20 cellular contexts compared by ENCODE assay signal in genomic region chr7:72267291-72267800, GRCh38.
"Had no signal": no experiment of that assay in that cellular context is flagged by ENCODE, and none has a peak within 500 bp of the region (broad histone marks: within the 10 kb centered on the region; RNA-seq: fewer than 3 reads in every experiment).

No MANE protein-coding gene starts in this region.

- H3K27ac ChIP-seq: esophagus squamous epithelium, gastroesophageal sphincter, suprapubic skin, tibial artery, upper lobe of right lung had no signal

- H3K36me3 Mint-ChIP-seq: naive B cell; stimulated activated effector memory CD8-positive, alpha-beta T cell treated with anti-CD3 and anti-CD28 coated beads, Interleukin-12 subunit alpha, Interleukin-12 subunit beta, amount 100 ng/mL, for 72 hours had no signal

- ATAC-seq: gastroesophageal sphincter; left colon; right cardiac atrium; stimulated activated effector memory CD8-positive, alpha-beta T cell treated with anti-CD3 and anti-CD28 coated beads, Interleukin-12 subunit alpha, Interleukin-12 subunit beta, amount 100 ng/mL, for 72 hours; stimulated activated naive CD8-positive, alpha-beta T cell treated with anti-CD3 and anti-CD28 coated beads, Interleukin-15, Interleukin-2, amounts not matched to agents 100 U/mL and 50 U/mL, for 24 hours; upper lobe of right lung had no signal

- H3K4me3 Mint-ChIP-seq: dendritic cell treated with granulocyte-macrophage colony-stimulating factor and Interleukin-4, amounts not matched to agents 40 ng/mL and 50 ng/mL, for 4 days; naive B cell; nephron; stimulated activated effector memory CD8-positive, alpha-beta T cell treated with anti-CD3 and anti-CD28 coated beads, Interleukin-12 subunit alpha, Interleukin-12 subunit beta, amount 100 ng/mL, for 72 hours had no signal

- H3K27ac Mint-ChIP-seq: dendritic cell treated with granulocyte-macrophage colony-stimulating factor and Interleukin-4, amounts not matched to agents 40 ng/mL and 50 ng/mL, for 4 days; naive B cell; stimulated activated effector memory CD8-positive, alpha-beta T cell treated with anti-CD3 and anti-CD28 coated beads, Interleukin-12 subunit alpha, Interleukin-12 subunit beta, amount 100 ng/mL, for 72 hours had no signal

- H3K4me3 ChIP-seq: esophagus squamous epithelium, gastroesophageal sphincter, suprapubic skin, tibial artery, upper lobe of right lung had no signal

- DNase-seq: central memory CD4-positive, alpha-beta T cell; esophagus squamous epithelium; foreskin fibroblast; glutamatergic neuron; left colon; mesendoderm; naive B cell; right cardiac atrium; small intestine; stimulated activated CD4-positive, alpha-beta T cell treated with anti-CD3 and anti-CD28 coated beads, Interleukin-12 subunit alpha, Interleukin-12 subunit beta, amount 100 ng/mL, for 4 hours; stimulated activated CD4-positive, alpha-beta T cell treated with anti-CD3 and anti-CD28 coated beads, Interleukin-4, amount 100 ng/mL, for 1 hour; stimulated activated CD8-positive, alpha-beta memory T cell treated with anti-CD3 and anti-CD28 coated beads, Interleukin-4, amount 100 ng/mL, for 48 hours; stimulated activated naive CD8-positive, alpha-beta T cell treated with anti-CD3 and anti-CD28 coated beads, Interleukin-15, Interleukin-2, amounts not matched to agents 100 U/mL and 50 U/mL, for 24 hours; tibial artery; upper lobe of right lung had no signal

- H3K27me3 ChIP-seq: esophagus squamous epithelium, gastroesophageal sphincter, suprapubic skin, tibial artery, upper lobe of right lung had no signal

- H3K9me3 ChIP-seq: esophagus squamous epithelium, suprapubic skin, upper lobe of right lung had no signal

- H3K4me1 Mint-ChIP-seq: naive B cell; stimulated activated effector memory CD8-positive, alpha-beta T cell treated with anti-CD3 and anti-CD28 coated beads, Interleukin-12 subunit alpha, Interleukin-12 subunit beta, amount 100 ng/mL, for 72 hours had no signal

- H3K4me1 ChIP-seq: esophagus squamous epithelium, gastroesophageal sphincter, suprapubic skin, tibial artery, upper lobe of right lung had no signal

- H3K36me3 ChIP-seq: esophagus squamous epithelium, gastroesophageal sphincter, suprapubic skin, tibial artery, upper lobe of right lung had no signal

- H3K27me3 Mint-ChIP-seq: dendritic cell treated with granulocyte-macrophage colony-stimulating factor and Interleukin-4, amounts not matched to agents 40 ng/mL and 50 ng/mL, for 4 days; naive B cell had no signal
